23 cellular contexts compared by ENCODE assay signal in the genomic region with DNA sequence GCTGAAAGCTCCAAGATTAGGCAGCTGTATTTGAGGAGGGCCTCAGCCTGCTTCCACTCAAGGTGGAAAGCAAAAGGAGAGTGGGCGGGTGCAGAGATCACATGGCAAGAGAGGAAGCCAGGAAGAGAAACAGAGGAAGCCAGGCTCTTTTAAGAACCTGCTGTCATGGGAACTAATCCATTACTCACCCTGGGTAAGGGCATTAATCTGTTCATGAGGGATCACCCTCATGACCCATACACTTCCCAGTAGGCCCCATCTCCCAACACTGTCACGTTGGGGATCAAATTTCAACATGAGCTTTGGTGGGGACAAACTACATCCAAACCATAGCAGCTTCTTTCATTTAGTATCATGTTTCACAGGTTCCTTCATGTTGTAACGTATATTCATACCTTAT. TPM values are rescaled to one million over a fixed set of nuclear protein-coding genes. Genes with fewer than 3 reads are reported as not detected.
A peak's percentile ranks its signal among the peaks of the same experiment; 100 is the strongest.
DNase-seq lines count a peak whose midpoint lies in the region; ATAC-seq and TF ChIP-seq lines count a peak whose summit lies in the region.
"Had no signal": no experiment of that assay in that cellular context is flagged by ENCODE, and none has a peak within 500 bp of the region (broad histone marks: within the 10 kb centered on the region; RNA-seq: fewer than 3 reads in every experiment).

No MANE protein-coding gene starts in this region.

- no peaks in the 10 kb centered on the region for H3K27me3 Mint-ChIP-seq in stimulated activated naive CD8-positive, alpha-beta T cell treated with anti-CD3 and anti-CD28 coated beads, Interleukin-15, amount 100 ng/mL, for 72 hours
- H3K27me3 Mint-ChIP-seq in H9 (ENCODE audit: low read depth) = no peaks in the 10 kb centered on the region
- H3K27me3 Mint-ChIP-seq in CD8-positive, alpha-beta memory T cell = no peaks in the 10 kb centered on the region
- H3K27me3 Mint-ChIP-seq: progenitor cell of endocrine pancreas had no signal

- H3K14ac ChIP-seq in H9 (ENCODE audit: insufficient read depth, low read length) = no peak overlapping the region

- no peak overlapping the region for H3K56ac ChIP-seq in H9 (ENCODE audit: insufficient read length, low read depth, low read length)

- TF ChIP-seq CTCF in PC-9 (conservative IDR thresholded peaks at IDR 0.05) (no peak), epithelial cell of esophagus (IDR thresholded peaks at IDR 0.05; ENCODE audit: insufficient read depth, low read depth, low read length, missing control alignments) (no peak), H9 (conservative IDR thresholded peaks at IDR 0.05) (no peak), A673 (conservative IDR thresholded peaks at IDR 0.05; ENCODE audit: low read depth, low read length) (no peak)

- no peaks in the 10 kb centered on the region for H3K79me1 ChIP-seq in H9 (ENCODE audit: insufficient read depth, low read depth, low read length, poor library complexity, severe bottlenecking)

- intact Hi-C loops in PC-9 (cut with micrococcal nuclease; ENCODE audit: unreplicated experiment) (no loop called here), A673 (cut with micrococcal nuclease; ENCODE audit: unreplicated experiment) (no loop called here)

- H2BK12ac ChIP-seq in H9 (ENCODE audit: insufficient read length, low read depth, low read length) = no peak overlapping the region

- CTCF ChIA-PET in PC-9 (lab: Charles Lee) (interaction anchor here (0.6 kb wide), 2 partner anchors 33 to 226 kb away, joined by 3 read pairs; no protein-coding TSS in a partner anchor), A673 (lab: Charles Lee) (no interaction called here)
- CTCF ChIA-PET in CD8-positive, alpha-beta memory T cell (lab: Charles Lee) = interaction anchor here (1.0 kb wide), 1 partner anchor 11 kb away, joined by 3 read pairs; no protein-coding TSS in a partner anchor

- H3K27ac Mint-ChIP-seq in stimulated activated naive CD8-positive, alpha-beta T cell treated with anti-CD3 and anti-CD28 coated beads, Interleukin-15, amount 100 ng/mL, for 72 hours = peak overlapping the region; percentile 4 to 28
- H3K27ac Mint-ChIP-seq in H9 = peak overlapping the region in 1 of 3 experiments; percentile 52; a peak in 2 of 7 replicates
- H3K27ac Mint-ChIP-seq in CD8-positive, alpha-beta memory T cell = peak overlapping the region in 3 of 8 donors; percentile 43 to 73 (median 72)
- H3K27ac Mint-ChIP-seq: activated naive CD4-positive, alpha-beta T cell treated with anti-CD3 and anti-CD28 coated beads for 36 hours; GM23338; neural progenitor cell; progenitor cell of endocrine pancreas had no signal

- H3K9me3 ChIP-seq in PC-9 (ENCODE audit: insufficient read depth, low read depth) = no peaks in the 10 kb centered on the region
- H3K9me3 ChIP-seq in H9 (ENCODE audit: control insufficient read depth, low read depth, low read length) = no peaks in the 10 kb centered on the region
- peaks cover 6% of the 10 kb centered on the region for H3K9me3 ChIP-seq in A673 (ENCODE audit: low read depth, low read length, poor library complexity, severe bottlenecking)
- no peaks in the 10 kb centered on the region for H3K9me3 ChIP-seq in CD8-positive, alpha-beta memory T cell (ENCODE audit: low read length)
- H3K9me3 ChIP-seq: SK-N-SH had no signal

- H3K79me2 ChIP-seq in PC-9 (ENCODE audit: low read depth) (no peaks in the 10 kb centered on the region), H9 (ENCODE audit: insufficient read depth, low read length) (no peaks in the 10 kb centered on the region)

- H2BK15ac ChIP-seq in H9 (ENCODE audit: low read depth, low read length) = no peak overlapping the region

- no peak overlapping the region for H3T11ph ChIP-seq in H9 (ENCODE audit: low read length)

- H2AFZ ChIP-seq in PC-9 (no peak overlapping the region), H9 (ENCODE audit: low read length) (no peak overlapping the region)
- H2AFZ ChIP-seq: GM23338, neural progenitor cell had no signal

- WGBS in H9 (ENCODE audit: extremely low coverage, insufficient read length, low lambda C conversion rate) = no CpG with 5 or more reads among the region's 3 CpGs

- ATAC-seq in stimulated activated naive CD8-positive, alpha-beta T cell treated with anti-CD3 and anti-CD28 coated beads, Interleukin-15, amount 100 ng/mL, for 72 hours = no peak
- no peak for ATAC-seq in stimulated activated naive CD8-positive, alpha-beta T cell treated with anti-CD3 and anti-CD28 coated beads, Interleukin-15, Interleukin-2, amounts not matched to agents 100 U/mL and 50 U/mL, for 24 hours
- ATAC-seq: GM23338 had no signal

- peaks cover 24% of the 10 kb centered on the region for H3K36me3 ChIP-seq in PC-9 (ENCODE audit: low read depth)
- peaks cover 62% of the 10 kb centered on the region for H3K36me3 ChIP-seq in A673 (ENCODE audit: insufficient read depth, low read length, poor library complexity, severe bottlenecking)
- H3K36me3 ChIP-seq in CD8-positive, alpha-beta memory T cell (ENCODE audit: insufficient read depth, low read length) = peaks cover 9% of the 10 kb centered on the region

- H3K4me1 ChIP-seq in PC-9 (replicated peaks; ENCODE audit: insufficient read depth) (peaks cover 14% of the 10 kb centered on the region), H9 (ENCODE audit: insufficient read depth, low read length) (no peaks in the 10 kb centered on the region), A673 (ENCODE audit: insufficient read depth, low read length, poor library complexity, severe bottlenecking) (peaks cover 16% of the 10 kb centered on the region)
- no peaks in the 10 kb centered on the region for H3K4me1 ChIP-seq in CD8-positive, alpha-beta memory T cell (ENCODE audit: insufficient read depth, low read length)
- H3K4me1 ChIP-seq: neural progenitor cell had no signal

- no peaks in the 10 kb centered on the region for H3K9me2 ChIP-seq in PC-9 (ENCODE audit: insufficient read depth)
- H3K9me2 ChIP-seq: SK-N-SH had no signal

- no peak overlapping the region for H3K9ac ChIP-seq in H9 (ENCODE audit: extremely low read depth, insufficient read length, low read length)
- H3K9ac ChIP-seq: neural progenitor cell, SK-N-SH had no signal

- H4K5ac ChIP-seq in H9 (ENCODE audit: insufficient read length, low read depth, low read length) = no peak overlapping the region

- H4K20me1 ChIP-seq in PC-9 (ENCODE audit: insufficient read depth) (no peaks in the 10 kb centered on the region), H9 (ENCODE audit: control insufficient read depth, insufficient read depth, insufficient read length) (no peaks in the 10 kb centered on the region)

- no peak overlapping the region for H2BK20ac ChIP-seq in H9 (ENCODE audit: low read depth, low read length, poor library complexity, severe bottlenecking)

- H3K4me2 ChIP-seq in PC-9 (0 out of 2 replicates have a peak overlapping the region, but pooled peaks have one; percentile 3), H9 (ENCODE audit: insufficient read depth, insufficient read length, low read length) (no peak overlapping the region)
- H3K4me2 ChIP-seq: GM23338, neural progenitor cell, SK-N-SH had no signal

- H3K36me3 Mint-ChIP-seq in H9 (ENCODE audit: insufficient read depth in 1 of 3, low read depth in 3 of 3) = peaks cover 31 to 71% (median 66%) of the 10 kb centered on the region in 3 experiments
- peaks cover 8 to 76% (median 51%) of the 10 kb centered on the region in 3 donors for H3K36me3 Mint-ChIP-seq in CD8-positive, alpha-beta memory T cell

- H3K23ac ChIP-seq in H9 (ENCODE audit: insufficient read length, low read depth, low read length) = no peak overlapping the region

- H3K4me3 Mint-ChIP-seq in stimulated activated naive CD8-positive, alpha-beta T cell treated with anti-CD3 and anti-CD28 coated beads, Interleukin-15, amount 100 ng/mL, for 72 hours = peak overlapping the region in 1 of 2 donors; percentile 42
- H3K4me3 Mint-ChIP-seq in H9 = no peak overlapping the region
- H3K4me3 Mint-ChIP-seq in CD8-positive, alpha-beta memory T cell = peak overlapping the region in 1 of 7 donors; percentile 33
- H3K4me3 Mint-ChIP-seq: activated naive CD4-positive, alpha-beta T cell treated with anti-CD3 and anti-CD28 coated beads for 36 hours; GM23338; neural progenitor cell had no signal

- no peak overlapping the region for H4K8ac ChIP-seq in H9 (replicated peaks; ENCODE audit: insufficient read length, low read depth, low read length)

- no peak overlapping the region for H3K18ac ChIP-seq in H9 (ENCODE audit: insufficient read length, low read depth, low read length)

- POLR2A ChIA-PET in PC-9 (lab: Charles Lee; ENCODE audit: unreplicated experiment) (interaction anchor here (0.5 kb wide), 1 partner anchor 31 kb away, joined by 6 read pairs; no protein-coding TSS in a partner anchor), A673 (lab: Charles Lee; ENCODE audit: low non-redundant PET) (no interaction called here)
- POLR2A ChIA-PET in CD8-positive, alpha-beta memory T cell (lab: Charles Lee) = no interaction called here

- H3K27ac ChIP-seq in PC-9 = peak overlapping the region; percentile 58
- no peak overlapping the region for H3K27ac ChIP-seq in H9 (ENCODE audit: insufficient read length, low read depth, low read length)
- H3K27ac ChIP-seq in A673 (ENCODE audit: low read depth, low read length, poor library complexity, severe bottlenecking) = no peak overlapping the region
- no peak overlapping the region for H3K27ac ChIP-seq in CD8-positive, alpha-beta memory T cell (ENCODE audit: low read depth, low read length)
- H3K27ac ChIP-seq: cardiac muscle cell, neural progenitor cell had no signal

- no peak for DNase-seq in stimulated activated naive CD8-positive, alpha-beta T cell treated with anti-CD3 and anti-CD28 coated beads, Interleukin-15, amount 100 ng/mL, for 72 hours
- no peak for DNase-seq in stimulated activated naive CD8-positive, alpha-beta T cell treated with anti-CD3 and anti-CD28 coated beads, Interleukin-15, Interleukin-2, amounts not matched to agents 100 U/mL and 50 U/mL, for 24 hours
- peak; percentile 28 to 56 for DNase-seq in PC-9
- DNase-seq in epithelial cell of esophagus (ENCODE audit: low read depth) = peak; percentile 56
- DNase-seq in H9 = no peak
- DNase-seq in A673 (ENCODE audit: low spot score) = no peak
- DNase-seq in CD8-positive, alpha-beta memory T cell = no peak
- DNase-seq: activated CD4-positive, alpha-beta T cell treated with anti-CD3 and anti-CD28 coated beads, Interleukin-2, amount 50 U/mL, for 1 hour; activated naive CD4-positive, alpha-beta T cell treated with anti-CD3 and anti-CD28 coated beads for 36 hours; anterior cingulate cortex; DMS79 treated with DMSO at 0.1 percent for 48 hours; head of caudate nucleus; KG1; kidney glomerular epithelial cell; NCI-H146; NCI-H510A; RPMI8226; SK-N-SH; T-helper 2 cell had no signal

- no peak overlapping the region for H2AK5ac ChIP-seq in H9 (ENCODE audit: insufficient read length, low read length)

- H3K23me2 ChIP-seq in H9 (ENCODE audit: insufficient read length, low read depth, low read length, poor library complexity, severe bottlenecking) = no peaks in the 10 kb centered on the region

- no peak overlapping the region for H4K91ac ChIP-seq in H9 (ENCODE audit: insufficient read length, low read depth, low read length)

- H3K4me3 ChIP-seq in PC-9 = no peak overlapping the region
- no peak overlapping the region for H3K4me3 ChIP-seq in epithelial cell of esophagus (ENCODE audit: low read length)
- H3K4me3 ChIP-seq in A673 (ENCODE audit: low read depth, low read length, poor library complexity, severe bottlenecking) = no peak overlapping the region
- no peak overlapping the region for H3K4me3 ChIP-seq in CD8-positive, alpha-beta memory T cell (ENCODE audit: low read length)
- H3K4me3 ChIP-seq: cardiac muscle cell, GM23338, neural progenitor cell had no signal

- H3K4me1 Mint-ChIP-seq in stimulated activated naive CD8-positive, alpha-beta T cell treated with anti-CD3 and anti-CD28 coated beads, Interleukin-15, amount 100 ng/mL, for 72 hours = peaks cover 59% of the 10 kb centered on the region
- H3K4me1 Mint-ChIP-seq in H9 = peaks cover 3 to 4% of the 10 kb centered on the region in 2 experiments; a peak in 3 of 4 replicates
- H3K4me1 Mint-ChIP-seq in CD8-positive, alpha-beta memory T cell = no peaks in the 10 kb centered on the region
- H3K4me1 Mint-ChIP-seq: neural progenitor cell had no signal

- H3K27me3 ChIP-seq in PC-9 (ENCODE audit: insufficient read depth, low read depth) (no peaks in the 10 kb centered on the region), H9 (ENCODE audit: insufficient read depth, low read length) (no peaks in the 10 kb centered on the region), A673 (replicated peaks; ENCODE audit: insufficient read depth, low read depth, low read length, poor library complexity) (no peaks in the 10 kb centered on the region)
- no peaks in the 10 kb centered on the region for H3K27me3 ChIP-seq in CD8-positive, alpha-beta memory T cell (ENCODE audit: insufficient read depth, low read length, poor library complexity, severe bottlenecking)
- H3K27me3 ChIP-seq: cardiac muscle cell, neural progenitor cell had no signal

- BruUV-seq in PC-9 (replicated peaks; lab: Mats Ljungman, UMichigan) = no TSS peak
- BruUV-seq in A673 (replicated peaks; lab: Mats Ljungman, UMichigan) = no TSS peak

- peaks cover 8% of the 10 kb centered on the region; the same call in 1 of the 2 replicates for H3F3A ChIP-seq in PC-9 (ENCODE audit: insufficient read depth, low read depth)

- H2BK5ac ChIP-seq in H9 (ENCODE audit: insufficient read length, low read length) = no peak overlapping the region

- H2BK120ac ChIP-seq in H9 (ENCODE audit: low read depth, low read length, poor library complexity, severe bottlenecking) = no peak overlapping the region

- peaks cover 12 to 19% of the 10 kb centered on the region in 2 donors for H3K9me3 Mint-ChIP-seq in stimulated activated naive CD8-positive, alpha-beta T cell treated with anti-CD3 and anti-CD28 coated beads, Interleukin-15, amount 100 ng/mL, for 72 hours
- peaks cover 0 to 4% of the 10 kb centered on the region in 2 experiments; a peak in 1 of 5 replicates for H3K9me3 Mint-ChIP-seq in H9
- no peaks in the 10 kb centered on the region for H3K9me3 Mint-ChIP-seq in CD8-positive, alpha-beta memory T cell
- H3K9me3 Mint-ChIP-seq: activated naive CD4-positive, alpha-beta T cell treated with anti-CD3 and anti-CD28 coated beads for 36 hours; GM23338 had no signal

- H3K4ac ChIP-seq in H9 (ENCODE audit: low read depth, low read length) = no peak overlapping the region

RNA-seq across cellular contexts. Expression of a gene that starts 53.9 kb away (rescaled TPM):
- 12.1 and 12.6 TPM in 2 replicates for total RNA-seq in PC-9 (2021)
- 14.3 and 14.4 TPM in 2 replicates for total RNA-seq in H9 (2021)
- 15.9 and 18.1 TPM in 2 replicates for total RNA-seq in A673 (2021)
- 10 to 100 TPM; 19.9 to 20.5 TPM for total RNA-seq in CD8-positive, alpha-beta memory T cell
- polyA plus RNA-seq in CD8-positive, alpha-beta memory T cell = 6.0 TPM

Comparison
In these comparisons a context has a peak if more than half of its experiments do, and no peak if none do; other contexts are left out.
1. DNase-seq: peak in PC-9 (2 of 2) and epithelial cell of esophagus (single experiment); none in stimulated activated naive CD8-positive, alpha-beta T cell treated with anti-CD3 and anti-CD28 coated beads, Interleukin-15, amount 100 ng/mL, for 72 hours (0 of 2), stimulated activated naive CD8-positive, alpha-beta T cell treated with anti-CD3 and anti-CD28 coated beads, Interleukin-15, Interleukin-2, amounts not matched to agents 100 U/mL and 50 U/mL, for 24 hours (single experiment), H9 (single experiment), A673 (single experiment) and CD8-positive, alpha-beta memory T cell (0 of 5).